Comparison of ENCODE assay signal across 8 cellular contexts in the genomic region with DNA sequence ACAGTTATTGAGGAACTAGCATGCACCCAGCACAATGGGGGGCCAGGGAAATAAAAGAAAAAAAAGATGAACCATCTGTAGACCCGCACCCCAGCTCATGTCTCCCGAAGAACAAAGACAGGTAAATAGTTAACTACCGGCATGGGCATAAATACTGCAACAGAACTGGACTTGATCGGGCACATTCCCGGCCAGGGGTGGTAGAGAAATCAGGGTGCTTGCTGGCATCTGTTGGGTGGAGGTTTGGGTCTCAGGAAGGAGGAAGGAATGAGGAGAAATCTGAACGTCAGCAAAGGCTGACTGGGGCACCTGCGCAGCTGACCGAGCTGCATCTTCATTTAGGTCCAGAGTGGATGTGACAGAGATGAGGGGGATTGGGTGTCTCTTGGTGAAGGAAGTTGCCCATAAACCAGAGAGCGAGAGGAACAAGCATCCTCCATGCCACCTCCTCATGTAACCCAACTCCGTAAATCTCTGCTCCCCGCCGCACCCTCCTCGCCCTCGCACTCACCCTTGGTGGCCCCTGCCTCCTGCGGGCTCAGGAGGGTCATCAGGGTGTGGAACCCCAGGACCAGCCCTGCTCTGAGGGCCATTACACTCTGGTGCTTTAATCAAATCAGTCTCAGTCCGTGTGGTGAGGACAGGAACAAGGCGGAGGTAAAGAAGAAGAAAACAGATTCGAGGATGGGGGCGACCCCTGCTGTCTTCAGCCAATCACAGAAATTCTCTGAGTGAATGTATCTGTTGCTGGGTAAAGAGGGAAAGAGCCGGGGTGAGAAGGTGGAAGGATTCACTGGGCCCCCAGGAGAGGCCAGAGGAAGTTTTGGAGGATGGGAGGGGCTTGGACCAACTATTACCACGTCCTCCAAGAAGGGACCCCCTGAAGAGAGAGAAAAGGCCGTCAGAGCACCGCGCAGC. TPM values are rescaled to one million over a fixed set of nuclear protein-coding genes. Genes with fewer than 3 reads are reported as not detected.
DNase-seq lines count a peak whose midpoint lies in the region; ATAC-seq, FAIRE-seq and TF ChIP-seq lines count a peak whose summit lies in the region.

A gene (minus strand): TSS at position 648 of the 918 bp plus-strand sequence.

- H3K27ac ChIP-seq in esophagus muscularis mucosa (replicated peaks in 1 of 4) (no peak within 1 kb of the TSS), pancreas (peak within 1 kb of the TSS in 1 of 4 donors; percentile 48), PC-3 (ENCODE audit: low read length) (no peak within 1 kb of the TSS)

- H3K27me3 ChIP-seq in esophagus muscularis mucosa (peaks cover 0 to 73% (median 6%) of the 10 kb centered on the region in 4 donors), pancreas (no peaks in the 10 kb centered on the region), PC-3 (ENCODE audit: low read length) (peaks cover 86% of the 10 kb centered on the region)

- peaks cover 22% of the 10 kb centered on the region for H3K4me1 Mint-ChIP-seq in activated CD8-positive, alpha-beta T cell treated with anti-CD3 and anti-CD28 coated beads, Interleukin-2, amount 10 ng/mL, durations not matched to agents 7 days and 5 days (ENCODE audit: low read depth)

- peak within 1 kb of the TSS; percentile 22 for H3K27ac Mint-ChIP-seq in activated CD8-positive, alpha-beta T cell treated with anti-CD3 and anti-CD28 coated beads, Interleukin-2, amount 10 ng/mL, durations not matched to agents 7 days and 5 days

- H3K9ac ChIP-seq in PC-3 (ENCODE audit: low read length), result no peak within 1 kb of the TSS

- POLR2A ChIA-PET in activated CD8-positive, alpha-beta T cell treated with anti-CD3 and anti-CD28 coated beads, Interleukin-2, amount 10 ng/mL, durations not matched to agents 7 days and 5 days (lab: Charles Lee), result interaction anchor here (2.6 kb wide), 1 partner anchor 37 kb away, joined by 10 read pairs; no protein-coding TSS in a partner anchor
- POLR2A ChIA-PET in PC-3 (lab: Charles Lee; ENCODE audit: unreplicated experiment), result no interaction called here

- no peaks in the 10 kb centered on the region for H3K9me2 ChIP-seq in PC-3 (replicated peaks; ENCODE audit: low read length)

- H3K4me1 ChIP-seq in esophagus muscularis mucosa (peaks cover 0 to 7% (median 2%) of the 10 kb centered on the region in 4 donors), pancreas (no peaks in the 10 kb centered on the region), PC-3 (ENCODE audit: insufficient read depth, low read length) (no peaks in the 10 kb centered on the region)

- intact Hi-C loops in esophagus muscularis mucosa (cut with DNase I), result no loop called here
- intact Hi-C loops in pancreas (cut with DNase I), result loop anchor here in 1 of 3 donors (10.0 kb wide), 1 partner anchor 226 kb away; no protein-coding TSS in a partner anchor
- intact Hi-C loops in PC-3 (cut with micrococcal nuclease), result no loop called here

- no peaks in the 10 kb centered on the region for H3K79me2 ChIP-seq in PC-3 (ENCODE audit: low read length)

- peaks cover 6% of the 10 kb centered on the region for H3K27me3 Mint-ChIP-seq in activated CD8-positive, alpha-beta T cell treated with anti-CD3 and anti-CD28 coated beads, Interleukin-2, amount 10 ng/mL, durations not matched to agents 7 days and 5 days (ENCODE audit: low read depth)

- ATAC-seq in HG03354 (IDR thresholded peaks at IDR 0.05; ENCODE audit: poor library complexity, severe bottlenecking, unreplicated experiment), result peak; percentile 88
- peak; percentile 94 for ATAC-seq in activated CD8-positive, alpha-beta T cell treated with anti-CD3 and anti-CD28 coated beads, Interleukin-2, amount 10 ng/mL, durations not matched to agents 7 days and 5 days
- ATAC-seq in pancreas, result peak in 3 of 4 donors; percentile 44 to 87 (median 58)
- ATAC-seq in PC-3, result no peak

- H3K4me3 ChIP-seq in esophagus muscularis mucosa, result peak within 1 kb of the TSS; percentile 32 to 49 (median 38)
- H3K4me3 ChIP-seq in pancreas, result peak within 1 kb of the TSS in 1 of 4 donors; percentile 9
- no peak within 1 kb of the TSS for H3K4me3 ChIP-seq in PC-3 (ENCODE audit: low read length)

- H3K9me3 ChIP-seq in esophagus muscularis mucosa (no peaks in the 10 kb centered on the region), pancreas (no peaks in the 10 kb centered on the region), PC-3 (ENCODE audit: low read length) (no peaks in the 10 kb centered on the region)

- FAIRE-seq in D721Med (lab: Jason Lieb, UNC) (no peak), pancreas (lab: Jason Lieb, UNC) (no peak)

- TF ChIP-seq EP300 in esophagus muscularis mucosa (IDR thresholded peaks at IDR 0.05), result no peak

- no peaks in the 10 kb centered on the region for H3K36me3 Mint-ChIP-seq in activated CD8-positive, alpha-beta T cell treated with anti-CD3 and anti-CD28 coated beads, Interleukin-2, amount 10 ng/mL, durations not matched to agents 7 days and 5 days (ENCODE audit: low read depth)

- no peak within 1 kb of the TSS for H2AFZ ChIP-seq in PC-3 (ENCODE audit: low read length)

- peak; percentile 57 for DNase-seq in D721Med (ENCODE audit: insufficient read length, low spot score)
- peak; percentile 74 for DNase-seq in activated CD8-positive, alpha-beta T cell treated with anti-CD3 and anti-CD28 coated beads, Interleukin-2, amount 10 ng/mL, durations not matched to agents 7 days and 5 days
- no peak for DNase-seq in esophagus muscularis mucosa (ENCODE audit: extremely low spot score)
- DNase-seq in pancreas, result no peak
- DNase-seq in HuH-7.5 (ENCODE audit: low spot score), result no peak
- DNase-seq in PC-3, result no peak

- CTCF ChIA-PET in activated CD8-positive, alpha-beta T cell treated with anti-CD3 and anti-CD28 coated beads, Interleukin-2, amount 10 ng/mL, durations not matched to agents 7 days and 5 days (lab: Charles Lee), result interaction anchor here (0.6 to 2.6 kb wide), 8 partner anchors 9 to 171 kb away, joined by 3 to 6 read pairs (median 3); a partner anchor contains a TSS
- CTCF ChIA-PET in PC-3 (lab: Charles Lee), result no interaction called here

- WGBS in esophagus muscularis mucosa, result 35% methylated on average over 24 of the region's 24 CpGs
- WGBS in pancreas, 2 donors, result 19 to 20% methylated on average over 24 of the region's 24 CpGs

- H3F3A ChIP-seq in PC-3 (ENCODE audit: low read length, unreplicated experiment), result no peaks in the 10 kb centered on the region

- no peaks in the 10 kb centered on the region for H4K20me1 ChIP-seq in PC-3 (ENCODE audit: low read length)

- no peak within 1 kb of the TSS for H3K4me2 ChIP-seq in PC-3 (ENCODE audit: low read length)

- TF ChIP-seq CTCF in D721Med (IDR thresholded peaks at IDR 0.05; ENCODE audit: insufficient read depth, missing control alignments) (no peak), esophagus muscularis mucosa (IDR thresholded peaks at IDR 0.05) (no peak), pancreas (IDR thresholded peaks at IDR 0.05) (no peak), PC-3 (conservative IDR thresholded peaks at IDR 0.05; ENCODE audit: low read depth, low read length) (no peak)

- peak; percentile 95 for TF ChIP-seq POLR2A in GM19099 (IDR thresholded peaks at IDR 0.05; ENCODE audit: extremely low read depth, insufficient read length, low read depth)
- no peak for TF ChIP-seq POLR2A in esophagus muscularis mucosa (IDR thresholded peaks at IDR 0.05; ENCODE audit: low read depth)

- H3K4me3 Mint-ChIP-seq in activated CD8-positive, alpha-beta T cell treated with anti-CD3 and anti-CD28 coated beads, Interleukin-2, amount 10 ng/mL, durations not matched to agents 7 days and 5 days, result peak within 1 kb of the TSS; percentile 72

- H3K9me3 Mint-ChIP-seq in activated CD8-positive, alpha-beta T cell treated with anti-CD3 and anti-CD28 coated beads, Interleukin-2, amount 10 ng/mL, durations not matched to agents 7 days and 5 days (ENCODE audit: insufficient read depth), result no peaks in the 10 kb centered on the region

- H3K36me3 ChIP-seq in esophagus muscularis mucosa, result no peaks in the 10 kb centered on the region
- H3K36me3 ChIP-seq in pancreas, result no peaks in the 10 kb centered on the region
- H3K36me3 ChIP-seq in PC-3 (ENCODE audit: low read depth, low read length), result no peaks in the 10 kb centered on the region

- no TSS peak for BruUV-seq in PC-3 (replicated peaks; lab: Mats Ljungman, UMichigan)

RNA-seq across cellular contexts. Expression of the gene that starts here (rescaled TPM):
- 1 to 10 TPM; 3.3 to 4.2 TPM for total RNA-seq in activated CD8-positive, alpha-beta T cell treated with anti-CD3 and anti-CD28 coated beads, Interleukin-2, amount 10 ng/mL, durations not matched to agents 7 days and 5 days
- total RNA-seq in esophagus muscularis mucosa (10 to 100 TPM in 2 of 4 donors, 1 to 10 TPM in 2; 3.8 to 11.5 (median 8.3) TPM), pancreas (10 to 100 TPM in 1 of 6 donors, 1 to 10 TPM in 3, under 1 TPM in 2; 0.60 to 16.5 (median 2.2) TPM), PC-3 (2014; rRNA removed) (not detected in 2 replicates)
- polyA plus RNA-seq in pancreas, result under 1 TPM; 0.38 to 0.46 TPM

Comparison
In these comparisons a context has a peak if more than half of its experiments do, and no peak if none do; other contexts are left out.
1. DNase-seq: peak in D721Med (single experiment) and activated CD8-positive, alpha-beta T cell treated with anti-CD3 and anti-CD28 coated beads, Interleukin-2, amount 10 ng/mL, durations not matched to agents 7 days and 5 days (single experiment); none in esophagus muscularis mucosa (single experiment), pancreas (0 of 6), HuH-7.5 (single experiment) and PC-3 (single experiment).